Comparison of ENCODE assay signal across 6 cellular contexts in genomic region chr16:30163538-30163937, GRCh38.
"Had no signal": no experiment of that assay in that cellular context is flagged by ENCODE, and none has a peak within 500 bp of the region (broad histone marks: within the 10 kb centered on the region; RNA-seq: fewer than 3 reads in every experiment).

No MANE protein-coding gene starts in this region.

- FAIRE-seq: HTR-8/SVneo had no signal

- H3K27ac Mint-ChIP-seq: IgD-negative memory B cell had no signal

- DNase-seq: GM23248, GOT3, H7 had no signal

- H3K9ac ChIP-seq: GM23248 had no signal

- H3K4me1 ChIP-seq: HAP-1 had no signal

- H2AFZ ChIP-seq: GM23248 had no signal

- H3K4me3 ChIP-seq: GM23248, HAP-1 had no signal

- H3K9me3 ChIP-seq: HAP-1 had no signal

- H3K4me3 Mint-ChIP-seq: IgD-negative memory B cell had no signal

- H3K36me3 ChIP-seq: HAP-1 had no signal

- H3K36me3 Mint-ChIP-seq: IgD-negative memory B cell had no signal

- H3K9me3 Mint-ChIP-seq: IgD-negative memory B cell had no signal

- H3K27ac ChIP-seq: GM23248 had no signal
